8 cellular contexts compared by ENCODE assay signal in the genomic region with DNA sequence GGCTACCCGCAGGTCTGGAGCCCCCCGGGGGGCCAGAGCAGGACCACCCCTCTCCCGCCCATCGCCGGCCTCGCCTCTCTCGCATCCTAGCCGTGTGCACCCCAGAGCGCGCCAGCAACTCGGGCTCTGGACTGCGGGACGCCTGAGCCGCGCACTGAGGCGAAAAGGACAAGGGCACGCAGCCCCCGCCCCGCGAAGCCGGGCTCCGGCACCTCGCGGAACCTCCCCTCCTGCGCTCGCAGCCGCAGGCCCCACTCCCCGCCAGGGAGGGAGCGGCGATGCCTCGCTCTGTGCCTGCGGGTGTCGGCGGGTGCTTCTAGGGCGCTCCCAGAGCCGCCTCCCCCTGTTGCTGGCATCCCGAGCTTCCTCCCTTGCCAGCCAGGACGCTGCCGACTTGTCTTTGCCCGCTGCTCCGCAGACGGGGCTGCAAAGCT. TPM values are rescaled to one million over a fixed set of nuclear protein-coding genes. Genes with fewer than 3 reads are reported as not detected.
DNase-seq lines count a peak whose midpoint lies in the region; ATAC-seq, FAIRE-seq and TF ChIP-seq lines count a peak whose summit lies in the region.

Gene ITGB8, plus strand, starts transcription at position 104 of the 434 bp plus-strand sequence. CDS start 907 bp downstream, outside the sequence.

- FAIRE-seq in GM12892 (lab: Jason Lieb, UNC), result no peak
- no peak for FAIRE-seq in keratinocyte (lab: Jason Lieb, UNC)

- peaks cover 5% of the 10 kb centered on the region for H3K36me3 Mint-ChIP-seq in brain
- no peaks in the 10 kb centered on the region for H3K36me3 Mint-ChIP-seq in stimulated activated naive B cell treated with anti-CD40 and anti-IgM and Interleukin-4, amounts not matched to agents 10 μg/mL and 1 μg/mL and 100 μg/mL, for 72 hours

- H4K20me1 ChIP-seq in keratinocyte (ENCODE audit: control insufficient read depth, extremely low read depth, insufficient read depth, low read length), result no peaks in the 10 kb centered on the region

- peak within 1 kb of the TSS; percentile 99 to 100 (median 99) for H3K27ac Mint-ChIP-seq in brain
- peak within 1 kb of the TSS; percentile 95 for H3K27ac Mint-ChIP-seq in stimulated activated naive B cell treated with anti-CD40 and anti-IgM and Interleukin-4, amounts not matched to agents 10 μg/mL and 1 μg/mL and 100 μg/mL, for 72 hours

- peaks cover 13% of the 10 kb centered on the region for H3K27me3 Mint-ChIP-seq in brain
- H3K27me3 Mint-ChIP-seq in stimulated activated naive B cell treated with anti-CD40 and anti-IgM and Interleukin-4, amounts not matched to agents 10 μg/mL and 1 μg/mL and 100 μg/mL, for 72 hours, result peaks cover 9 to 16% of the 10 kb centered on the region in 2 donors

- H3K4me1 Mint-ChIP-seq in brain, result peaks cover 48% of the 10 kb centered on the region
- peaks cover 9 to 21% of the 10 kb centered on the region in 2 donors for H3K4me1 Mint-ChIP-seq in stimulated activated naive B cell treated with anti-CD40 and anti-IgM and Interleukin-4, amounts not matched to agents 10 μg/mL and 1 μg/mL and 100 μg/mL, for 72 hours

- dilution Hi-C loops in keratinocyte (cut with MboI; ENCODE audit: extremely low pct_ligation_motif_present, low sequenced_read_pairs), result no loop called here

- peaks cover 0 to 4% (median 0%) of the 10 kb centered on the region in 5 experiments for H3K9me3 Mint-ChIP-seq in brain
- H3K9me3 Mint-ChIP-seq in stimulated activated naive B cell treated with anti-CD40 and anti-IgM and Interleukin-4, amounts not matched to agents 10 μg/mL and 1 μg/mL and 100 μg/mL, for 72 hours, result no peaks in the 10 kb centered on the region

- 0 out of 2 replicates have a peak, but pooled peaks have one; percentile 45 for TF ChIP-seq POLR2A in GM12892 (IDR thresholded peaks at IDR 0.05; ENCODE audit: low read depth, low read length)

- H3K9ac ChIP-seq in keratinocyte (ENCODE audit: control insufficient read depth, extremely low read depth, insufficient read depth, low read length), result peak within 1 kb of the TSS; percentile 96

- H3K4me2 ChIP-seq in keratinocyte (ENCODE audit: control insufficient read depth, extremely low read depth, insufficient read depth, low read depth, low read length), result peak within 1 kb of the TSS; percentile 99

- ATAC-seq in HG02642 (IDR thresholded peaks at IDR 0.05; ENCODE audit: poor library complexity, unreplicated experiment), result peak; percentile 37
- peak; percentile 25 to 35 for ATAC-seq in stimulated activated naive B cell treated with anti-CD40 and anti-IgM and Interleukin-4, amounts not matched to agents 10 μg/mL and 1 μg/mL and 100 μg/mL, for 72 hours (replicated peaks)

- peaks cover 0 to 2% of the 10 kb centered on the region in 2 experiments for H3K36me3 ChIP-seq in keratinocyte (ENCODE audit: control insufficient read depth in 2 of 2, extremely low read depth in 1 of 2, insufficient read depth in 2 of 2, low read length in 2 of 2)

- H3K79me2 ChIP-seq in keratinocyte (ENCODE audit: control insufficient read depth, insufficient read depth, low read length), result peaks cover 46% of the 10 kb centered on the region

- no peaks in the 10 kb centered on the region for H3K9me1 ChIP-seq in keratinocyte (ENCODE audit: control insufficient read depth, extremely low read depth, insufficient read depth, low read length)

- TF ChIP-seq CTCF in brain (conservative IDR thresholded peaks at IDR 0.05) (no peak), keratinocyte (optimal IDR thresholded peaks at IDR 0.05 in 1 of 3, IDR thresholded peaks at IDR 0.05 in 1 of 3, conservative IDR thresholded peaks at IDR 0.05 in 1 of 3; ENCODE audit: extremely low read depth in 1 of 3, insufficient read depth in 2 of 3, low read length in 3 of 3) (no peak)

- peak within 1 kb of the TSS; percentile 98 for H3K27ac ChIP-seq in keratinocyte (ENCODE audit: control insufficient read depth, insufficient read depth, low read length)

- peak; percentile 66 for DNase-seq in ACHN
- DNase-seq in GM12892 (ENCODE audit: insufficient read length), result peak; percentile 23
- DNase-seq in NCI-H2227 treated with DMSO at 0.1 percent for 48 hours (lab: John Stamatoyannopoulos, UW), result peak; percentile 62
- DNase-seq in keratinocyte (ENCODE audit: low read depth, low spot score), result no peak
- no peak for DNase-seq in stimulated activated naive B cell treated with anti-CD40 and anti-IgM and Interleukin-4, amounts not matched to agents 10 μg/mL and 1 μg/mL and 100 μg/mL, for 72 hours
- DNase-seq in NCI-H146 treated with DMSO at 0.1 percent for 48 hours (lab: John Stamatoyannopoulos, UW; ENCODE audit: unreplicated experiment), result no peak

- peak within 1 kb of the TSS; percentile 60 to 94 (median 92) for H3K4me3 ChIP-seq in keratinocyte (ENCODE audit: control insufficient read depth in 2 of 3, extremely low read depth in 1 of 3, insufficient read depth in 2 of 3, low read depth in 1 of 3, low read length in 3 of 3)

- H3K4me1 ChIP-seq in keratinocyte (ENCODE audit: control insufficient read depth, extremely low read depth, insufficient read depth, low read length), result peaks cover 24% of the 10 kb centered on the region

- H3K27me3 ChIP-seq in keratinocyte (ENCODE audit: control insufficient read depth, extremely low read depth, insufficient read depth, low read length), result no peaks in the 10 kb centered on the region

- H3K4me3 Mint-ChIP-seq in brain, result peak within 1 kb of the TSS; percentile 97 to 100 (median 98)
- H3K4me3 Mint-ChIP-seq in stimulated activated naive B cell treated with anti-CD40 and anti-IgM and Interleukin-4, amounts not matched to agents 10 μg/mL and 1 μg/mL and 100 μg/mL, for 72 hours, result peak within 1 kb of the TSS; percentile 91 to 98

- H3K9me3 ChIP-seq in keratinocyte (ENCODE audit: control insufficient read depth, low read depth, low read length), result no peaks in the 10 kb centered on the region

- in situ Hi-C loops in ACHN (cut with HindIII; ENCODE audit: low pct_ligation_motif_present, low pct_unique_long_range_greater_than_20kb, low sequenced_read_pairs), result no loop called here

- peak within 1 kb of the TSS; percentile 93 for H2AFZ ChIP-seq in keratinocyte (ENCODE audit: control insufficient read depth, low read length)

RNA-seq across cellular contexts. Expression of gene ITGB8, which starts in this region (rescaled TPM):
- polyA plus RNA-seq in GM12892 (2012; ENCODE audit: missing spikeins), result 1.5 TPM
- polyA plus RNA-seq in brain (ENCODE audit: insufficient read depth, low read depth, low replicate concordance) (2.7 TPM), keratinocyte (8.3 to 14.3 TPM (median 10.9 TPM) in 3 replicates)
- 5.0 TPM for polyA plus RNA-seq in keratinocyte (2011; ENCODE audit: low read depth)
- polyA plus RNA-seq in keratinocyte (2011; cell fraction: cytosol; rRNA removed), result 2.7 and 6.3 TPM in 2 replicates
- 16.3 and 19.7 TPM in 2 replicates for polyA plus RNA-seq in keratinocyte (2011; cell fraction: nucleus; rRNA removed)
- 9.8 and 12.7 TPM in 2 replicates for polyA plus RNA-seq in keratinocyte (2012; ENCODE audit: low replicate concordance)
- 27.1 to 59.0 TPM (median 50.8 TPM) in 3 replicates for polyA minus RNA-seq in keratinocyte
- 25.1 TPM for polyA minus RNA-seq in keratinocyte (2011; cell fraction: cytosol; rRNA and poly(A)+ RNA removed)
- 65.6 and 86.9 TPM in 2 replicates for polyA minus RNA-seq in keratinocyte (2011; cell fraction: nucleus; rRNA and poly(A)+ RNA removed)

Comparison
In these comparisons a context has a peak if more than half of its experiments do, and no peak if none do; other contexts are left out.
1. DNase-seq: peak in ACHN (single experiment), GM12892 (single experiment) and NCI-H2227 treated with DMSO at 0.1 percent for 48 hours (single experiment); none in keratinocyte (single experiment), stimulated activated naive B cell treated with anti-CD40 and anti-IgM and Interleukin-4, amounts not matched to agents 10 μg/mL and 1 μg/mL and 100 μg/mL, for 72 hours (single experiment) and NCI-H146 treated with DMSO at 0.1 percent for 48 hours (single experiment).